ENCODE assay signal across 22 cellular contexts in genomic region chr19:42030605-42031004, GRCh38. TPM values are rescaled to one million over a fixed set of nuclear protein-coding genes. Genes with fewer than 3 reads are reported as not detected.
DNase-seq lines count a peak whose midpoint lies in the region; ATAC-seq, FAIRE-seq and TF ChIP-seq lines count a peak whose summit lies in the region.
"Had no signal": no experiment of that assay in that cellular context is flagged by ENCODE, and none has a peak within 500 bp of the region (broad histone marks: within the 10 kb centered on the region; RNA-seq: fewer than 3 reads in every experiment).

No MANE protein-coding gene starts in this region.

- no peak for TF ChIP-seq CTCF in A549 (IDR thresholded peaks at IDR 0.05)

- no peak for TF ChIP-seq POLR2A in A549 (IDR thresholded peaks at IDR 0.05; ENCODE audit: low read length)

- H3K4me1 Mint-ChIP-seq in stimulated activated naive CD8-positive, alpha-beta T cell treated with anti-CD3 and anti-CD28 coated beads, Interleukin-15, amount 100 ng/mL, for 72 hours, result peaks cover 9% of the 10 kb centered on the region

- no peak overlapping the region for H3K4me2 ChIP-seq in A549
- H3K4me2 ChIP-seq: BLaER1, PC-9 had no signal

- no peak overlapping the region for H3K27ac Mint-ChIP-seq in stimulated activated naive CD8-positive, alpha-beta T cell treated with anti-CD3 and anti-CD28 coated beads, Interleukin-15, amount 100 ng/mL, for 72 hours
- H3K27ac Mint-ChIP-seq: CD4-positive, CD25-positive, alpha-beta regulatory T cell had no signal

- no peak for ATAC-seq in A549
- no peak for ATAC-seq in stimulated activated naive CD8-positive, alpha-beta T cell treated with anti-CD3 and anti-CD28 coated beads, Interleukin-15, amount 100 ng/mL, for 72 hours
- ATAC-seq: Right ventricle myocardium inferior had no signal

- H3K4me3 ChIP-seq in A549, result no peak overlapping the region
- H3K4me3 ChIP-seq: BLaER1, PC-9, SJCRH30 had no signal

- CTCF ChIA-PET in A549 (lab: Yijun Ruan, JAX), result interaction anchor here (0.8 to 25.7 kb wide), 8 partner anchors 7 to 157 kb away, joined by 3 to 344 read pairs (median 16); partner anchors contain the start of gene ATP1A3

- no peaks in the 10 kb centered on the region for H3K9me3 ChIP-seq in A549
- H3K9me3 ChIP-seq: BLaER1, SJCRH30 had no signal

- WGBS in A549 (ENCODE audit: missing lambda C conversion rate), result 38% methylated on average over 2 of the region's 2 CpGs

- TF ChIP-seq EP300 in A549 (IDR thresholded peaks at IDR 0.05), result no peak

- POLR2A ChIA-PET in A549 (lab: Yijun Ruan, JAX), result interaction anchor here (0.6 kb wide), 1 partner anchor 1340 kb away, joined by 3 read pairs; the partner anchor contains the start of gene NUMBL

- H3K4me3 Mint-ChIP-seq in stimulated activated naive CD8-positive, alpha-beta T cell treated with anti-CD3 and anti-CD28 coated beads, Interleukin-15, amount 100 ng/mL, for 72 hours, result no peak overlapping the region

- no peak overlapping the region for H3K27ac ChIP-seq in A549
- H3K27ac ChIP-seq: BLaER1, PC-9, SJCRH30 had no signal

- TF ChIP-seq RAD21 in A549 (conservative IDR thresholded peaks at IDR 0.05 in 1 of 2, IDR thresholded peaks at IDR 0.05 in 1 of 2), result no peak

- peaks cover 9% of the 10 kb centered on the region for H3K27me3 Mint-ChIP-seq in stimulated activated naive CD8-positive, alpha-beta T cell treated with anti-CD3 and anti-CD28 coated beads, Interleukin-15, amount 100 ng/mL, for 72 hours

- H3K9me3 Mint-ChIP-seq in stimulated activated naive CD8-positive, alpha-beta T cell treated with anti-CD3 and anti-CD28 coated beads, Interleukin-15, amount 100 ng/mL, for 72 hours, result no peaks in the 10 kb centered on the region
- H3K9me3 Mint-ChIP-seq: CD4-positive, CD25-positive, alpha-beta regulatory T cell had no signal

- in situ Hi-C loops in G401 (cut with HindIII; ENCODE audit: low sequenced_read_pairs), result no loop called here

- H3K4me1 ChIP-seq in A549, result peaks cover 5% of the 10 kb centered on the region; the same call in 1 of the 3 replicates

- FAIRE-seq in A549 (lab: Jason Lieb, UNC), result peak; percentile 84
- FAIRE-seq: GM12891, H54 had no signal

- DNase-seq in A549 (ENCODE audit: low read depth in 1 of 2, low spot score in 1 of 2), result no peak
- DNase-seq in G401 (ENCODE audit: low spot score), result peak; percentile 73
- DNase-seq in NCI-H446 treated with DMSO at 0.1 percent for 48 hours (lab: John Stamatoyannopoulos, UW), result peak; percentile 84
- peak; percentile 42 for DNase-seq in cerebellum (ENCODE audit: low spot score)
- no peak for DNase-seq in SK-N-DZ (ENCODE audit: low spot score)
- DNase-seq in stimulated activated naive CD8-positive, alpha-beta T cell treated with anti-CD3 and anti-CD28 coated beads, Interleukin-15, amount 100 ng/mL, for 72 hours, result no peak
- DNase-seq in dedifferentiated amniotic fluid mesenchymal stem cell (ENCODE audit: extremely low spot score), result no peak
- DNase-seq: CD4-positive, CD25-positive, alpha-beta regulatory T cell; DMS79; EL; GF-D8; KBM-7; NCI-H2029; PC-9; SJCRH30 had no signal

TF ChIP-seq in A549, 52 proteins besides CTCF, POLR2A, EP300 and RAD21:
- TF ChIP-seq CHD4 (IDR thresholded peaks at IDR 0.05; ENCODE audit: borderline replicate concordance) (no peak), CEBPB (IDR thresholded peaks at IDR 0.05) (no peak), JUNB (IDR thresholded peaks at IDR 0.05) (no peak), ZNF302 (CRISPR knock-in tag; IDR thresholded peaks at IDR 0.05) (no peak), JUN (IDR thresholded peaks at IDR 0.05) (no peak), HEYL (CRISPR knock-in tag; IDR thresholded peaks at IDR 0.05) (no peak), USF2 (IDR thresholded peaks at IDR 0.05) (no peak), KDM5A (IDR thresholded peaks at IDR 0.05) (no peak), CHD2 (IDR thresholded peaks at IDR 0.05; ENCODE audit: low read length, partially characterized antibody) (no peak), TP53 (CRISPR knock-in tag; IDR thresholded peaks at IDR 0.05) (no peak), RARB (CRISPR knock-in tag; IDR thresholded peaks at IDR 0.05) (no peak), ZFP36 (IDR thresholded peaks at IDR 0.05; ENCODE audit: borderline replicate concordance, partially characterized antibody) (no peak)
- TF ChIP-seq, protein P1, sequence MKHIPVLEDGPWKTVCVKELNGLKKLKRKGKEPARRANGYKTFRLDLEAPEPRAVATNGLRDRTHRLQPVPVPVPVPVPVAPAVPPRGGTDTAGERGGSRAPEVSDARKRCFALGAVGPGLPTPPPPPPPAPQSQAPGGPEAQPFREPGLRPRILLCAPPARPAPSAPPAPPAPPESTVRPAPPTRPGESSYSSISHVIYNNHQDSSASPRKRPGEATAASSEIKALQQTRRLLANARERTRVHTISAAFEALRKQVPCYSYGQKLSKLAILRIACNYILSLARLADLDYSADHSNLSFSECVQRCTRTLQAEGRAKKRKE (CRISPR knock-in tag; IDR thresholded peaks at IDR 0.05; ENCODE audit: low read depth), result no peak

RNA-seq across cellular contexts. Expression of gene ATP1A3, which starts 36.6 kb away (rescaled TPM):
- polyA plus RNA-seq in A549 (2011; rRNA removed) (0.67 and 0.69 TPM in 2 replicates), A549 (2017; fragmentation: RNase III; extraction: RNeasy Plus Mini Kit Qiagen cat#74134 plus additional on column Dnase treatment) (3.4 to 3.8 TPM (median 3.7 TPM) in 3 replicates)
- 1.2 and 1.3 TPM in 2 replicates for polyA plus RNA-seq in A549 (2012; cell fraction: cytosol; rRNA removed)
- 2.9 and 3.8 TPM in 2 replicates for polyA plus RNA-seq in A549 (2012; cell fraction: nucleus; rRNA removed)
- 1.3 and 2.6 TPM in 2 replicates for polyA minus RNA-seq in A549 (2011; rRNA and poly(A)+ RNA removed)
- total RNA-seq in G401 (2014; rRNA removed; shearing (Covaris generic)), result 1.2 and 2.7 TPM in 2 replicates
- 122 TPM for total RNA-seq in cerebellum
- 59.1 and 60.5 TPM in 2 replicates for polyA plus RNA-seq in SK-N-DZ (2014; cell fraction: cytosol; rRNA removed)
- 28.8 and 38.0 TPM in 2 replicates for polyA plus RNA-seq in SK-N-DZ (2014; cell fraction: nucleus; rRNA removed)
- total RNA-seq: MCF 10A, PC-9 had no signal
- polyA plus RNA-seq: AG04450 had no signal

RNA-seq across cellular contexts. Expression of gene GRIK5, which starts 39.4 kb away (rescaled TPM):
- 0.22 and 0.42 TPM in 2 replicates for polyA plus RNA-seq in A549 (2011; rRNA removed)
- polyA plus RNA-seq in A549 (2012; cell fraction: cytosol; rRNA removed), result 0.26 and 0.32 TPM in 2 replicates
- polyA plus RNA-seq in A549 (2012; cell fraction: nucleus; rRNA removed), result 1.6 and 2.0 TPM in 2 replicates
- 0.30 to 0.54 TPM (median 0.45 TPM) in 3 replicates for polyA plus RNA-seq in A549 (2017; fragmentation: RNase III; extraction: RNeasy Plus Mini Kit Qiagen cat#74134 plus additional on column Dnase treatment)
- 0.12 and 0.34 TPM in 2 replicates for polyA minus RNA-seq in A549 (2011; rRNA and poly(A)+ RNA removed)
- 0.49 and 1.1 TPM in 2 replicates for total RNA-seq in G401 (2014; rRNA removed; shearing (Covaris generic))
- total RNA-seq in cerebellum, result 19.6 TPM
- 11.5 and 14.1 TPM in 2 replicates for polyA plus RNA-seq in SK-N-DZ (2014; cell fraction: cytosol; rRNA removed)
- polyA plus RNA-seq in SK-N-DZ (2014; cell fraction: nucleus; rRNA removed), result 16.0 and 32.3 TPM in 2 replicates
- total RNA-seq: RPMI7951 had no signal

RNA-seq across cellular contexts. Expression of gene ZNF574, which starts 45.4 kb away (rescaled TPM):
- polyA plus RNA-seq in A549 (2011; rRNA removed), result 11.3 and 16.9 TPM in 2 replicates
- polyA plus RNA-seq in A549 (2012; cell fraction: cytosol; rRNA removed), result 17.0 and 26.0 TPM in 2 replicates
- 31.8 and 49.4 TPM in 2 replicates for polyA plus RNA-seq in A549 (2012; cell fraction: nucleus; rRNA removed)
- 20.9 to 21.8 TPM (median 21.1 TPM) in 3 replicates for polyA plus RNA-seq in A549 (2017; fragmentation: RNase III; extraction: RNeasy Plus Mini Kit Qiagen cat#74134 plus additional on column Dnase treatment)
- 41.8 and 63.4 TPM in 2 replicates for polyA minus RNA-seq in A549 (2011; rRNA and poly(A)+ RNA removed)
- total RNA-seq in G401 (2014; rRNA removed; shearing (Covaris generic)), result 22.4 and 22.7 TPM in 2 replicates
- total RNA-seq in cerebellum, result 12.4 TPM
- 15.1 and 16.2 TPM in 2 replicates for polyA plus RNA-seq in SK-N-DZ (2014; cell fraction: cytosol; rRNA removed)
- 10.9 and 12.3 TPM in 2 replicates for polyA plus RNA-seq in SK-N-DZ (2014; cell fraction: nucleus; rRNA removed)

Comparison
In these comparisons a context has a peak if more than half of its experiments do, and no peak if none do; other contexts are left out.
1. DNase-seq: peak in G401 (single experiment), NCI-H446 treated with DMSO at 0.1 percent for 48 hours (single experiment) and cerebellum (single experiment); none in A549 (0 of 2), SK-N-DZ (single experiment), stimulated activated naive CD8-positive, alpha-beta T cell treated with anti-CD3 and anti-CD28 coated beads, Interleukin-15, amount 100 ng/mL, for 72 hours (0 of 2) and dedifferentiated amniotic fluid mesenchymal stem cell (single experiment).
2. RNA of gene ATP1A3, which starts 36.6 kb away (total RNA-seq): 122 TPM in cerebellum (single experiment); 1.2 to 2.7 TPM in G401; every median in the first group is over 10 times any median in the second.
3. RNA of gene GRIK5, which starts 39.4 kb away (total RNA-seq): 19.6 TPM in cerebellum (single experiment); 0.49 to 1.1 TPM in G401; every median in the first group is over 10 times any median in the second.